ENCODE assay signal across 10 cellular contexts in the genomic region with DNA sequence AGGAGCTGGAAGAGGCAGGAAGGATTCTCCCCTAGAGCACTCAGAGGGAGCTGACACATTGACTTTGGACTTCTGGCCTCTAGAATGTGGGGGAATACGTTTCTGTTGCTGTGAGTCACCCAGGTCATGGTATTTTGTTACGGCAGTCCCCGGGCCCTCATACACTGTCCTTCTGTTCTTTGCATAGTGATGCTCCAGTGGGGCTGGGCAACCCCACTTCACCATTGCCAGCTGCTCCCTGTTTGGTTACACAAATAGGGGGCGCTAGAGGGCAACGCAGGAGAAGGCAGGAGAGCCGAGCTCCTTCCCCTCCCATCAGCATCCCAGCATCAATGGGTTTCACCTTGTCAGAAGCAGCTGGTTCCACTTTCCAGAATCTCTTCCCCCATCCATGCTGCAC.
DNase-seq lines count a peak whose midpoint lies in the region; ATAC-seq, FAIRE-seq and TF ChIP-seq lines count a peak whose summit lies in the region.
"Had no signal": no experiment of that assay in that cellular context is flagged by ENCODE, and none has a peak within 500 bp of the region (broad histone marks: within the 10 kb centered on the region; RNA-seq: fewer than 3 reads in every experiment).

No MANE protein-coding gene starts in this region.

- peak; percentile 13 for DNase-seq in activated naive CD4-positive, alpha-beta T cell treated with anti-CD3 and anti-CD28 coated beads for 36 hours
- no peak for DNase-seq in activated naive CD4-positive, alpha-beta T cell (lab: John Stamatoyannopoulos, UW)
- DNase-seq in NCI-H69 (lab: John Stamatoyannopoulos, UW) (peak; percentile 18), endothelial cell of umbilical vein (ENCODE audit: low read depth, low spot score) (peak; percentile 45), pancreas (no peak), DMS153 treated with DMSO at 0.1 percent for 48 hours (lab: John Stamatoyannopoulos, UW; ENCODE audit: unreplicated experiment) (no peak)
- DNase-seq in stimulated activated naive CD8-positive, alpha-beta T cell treated with anti-CD3 and anti-CD28 coated beads, Interleukin-15, Interleukin-2, amounts not matched to agents 100 U/mL and 50 U/mL, for 24 hours, result peak; percentile 5
- DNase-seq in activated T-cell treated with anti-CD3 and anti-CD28 coated beads, Interleukin-2, amount 50 U/mL, for 4 hours, result no peak
- DNase-seq: activated naive CD4-positive, alpha-beta T cell treated with anti-CD3 and anti-CD28 coated beads, Interleukin-2, amount 10 ng/mL, durations not matched to agents 7 days and 5 days; kidney glomerular epithelial cell had no signal

- H3K9me3 ChIP-seq in endothelial cell of umbilical vein (replicated peaks; ENCODE audit: control insufficient read depth, insufficient read depth, low read length), result no peaks in the 10 kb centered on the region
- no peaks in the 10 kb centered on the region for H3K9me3 ChIP-seq in pancreas

- POLR2A ChIA-PET in endothelial cell of umbilical vein (lab: Charles Lee), result interaction anchor here (0.6 to 1.8 kb wide), 2 partner anchors 207 to 265 kb away, joined by 5 to 6 read pairs; no protein-coding TSS in a partner anchor

- no peaks in the 10 kb centered on the region for H3K9me1 ChIP-seq in endothelial cell of umbilical vein (replicated peaks; ENCODE audit: control insufficient read depth, extremely low read depth, insufficient read depth, low read length)

- WGBS in pancreas, 2 donors, result 36% methylated on average over 6 of the region's 6 CpGs

- peaks cover 12% of the 10 kb centered on the region for H3K9me3 Mint-ChIP-seq in activated naive CD4-positive, alpha-beta T cell treated with anti-CD3 and anti-CD28 coated beads for 36 hours
- peaks cover 28% of the 10 kb centered on the region for H3K9me3 Mint-ChIP-seq in activated T-cell treated with anti-CD3 and anti-CD28 coated beads, Interleukin-2, amount 50 U/mL, for 4 hours
- H3K9me3 Mint-ChIP-seq: activated naive CD4-positive, alpha-beta T cell treated with anti-CD3 and anti-CD28 coated beads, Interleukin-2, amount 10 ng/mL, durations not matched to agents 7 days and 5 days had no signal

- dilution Hi-C loops in endothelial cell of umbilical vein (cut with MboI; ENCODE audit: extremely low pct_ligation_motif_present, low sequenced_read_pairs), result no loop called here

- no peaks in the 10 kb centered on the region for H3K36me3 ChIP-seq in endothelial cell of umbilical vein (ENCODE audit: control insufficient read depth in 2 of 2, extremely low read depth in 1 of 2, insufficient read depth in 2 of 2, low read length in 2 of 2)
- H3K36me3 ChIP-seq in pancreas, result no peaks in the 10 kb centered on the region

- no peak overlapping the region for H3K9ac ChIP-seq in endothelial cell of umbilical vein (replicated peaks; ENCODE audit: extremely low read depth, insufficient read depth, low read length)

- H3K4me1 ChIP-seq in endothelial cell of umbilical vein (ENCODE audit: control insufficient read depth, extremely low read depth, insufficient read depth, low read length) (no peaks in the 10 kb centered on the region), pancreas (no peaks in the 10 kb centered on the region)

- H3K27ac ChIP-seq in endothelial cell of umbilical vein (ENCODE audit: insufficient read depth, low read depth, low read length) (no peak overlapping the region), pancreas (no peak overlapping the region)

- BruUV-seq in endothelial cell of umbilical vein (replicated peaks; lab: Mats Ljungman, UMichigan), result no TSS peak

- H3K27ac Mint-ChIP-seq in activated naive CD4-positive, alpha-beta T cell treated with anti-CD3 and anti-CD28 coated beads for 36 hours, result no peak overlapping the region
- H3K27ac Mint-ChIP-seq: activated naive CD4-positive, alpha-beta T cell treated with anti-CD3 and anti-CD28 coated beads, Interleukin-2, amount 10 ng/mL, durations not matched to agents 7 days and 5 days had no signal

- FAIRE-seq in endothelial cell of umbilical vein (lab: Jason Lieb, UNC) (peak; percentile 62), pancreas (lab: Jason Lieb, UNC) (no peak)

- intact Hi-C loops in activated naive CD4-positive, alpha-beta T cell treated with anti-CD3 and anti-CD28 coated beads for 36 hours (cut with micrococcal nuclease), result no loop called here
- intact Hi-C loops in endothelial cell of umbilical vein (cut with micrococcal nuclease) (loop anchor here (1.0 to 5.0 kb wide), 3 partner anchors 90 to 268 kb away; no protein-coding TSS in a partner anchor), pancreas (cut with DNase I) (no loop called here)

- no peak overlapping the region for H3K4me2 ChIP-seq in endothelial cell of umbilical vein (ENCODE audit: insufficient read depth, low read length)

- H3K4me3 ChIP-seq in endothelial cell of umbilical vein (replicated peaks in 1 of 3; ENCODE audit: insufficient read depth in 1 of 3, low read depth in 1 of 3, low read length in 3 of 3) (no peak overlapping the region), pancreas (no peak overlapping the region)

- no peak overlapping the region for H2AFZ ChIP-seq in endothelial cell of umbilical vein (ENCODE audit: low read depth, low read length)

- H4K20me1 ChIP-seq in endothelial cell of umbilical vein (replicated peaks; ENCODE audit: control insufficient read depth, extremely low read depth, insufficient read depth, low read length), result no peaks in the 10 kb centered on the region

- TF ChIP-seq CTCF in endothelial cell of umbilical vein (IDR thresholded peaks at IDR 0.05; ENCODE audit: extremely low read depth in 1 of 2, insufficient read depth in 1 of 2, low read depth in 1 of 2, low read length in 2 of 2) (peak; percentile 58 to 77), pancreas (IDR thresholded peaks at IDR 0.05) (peak in 1 of 4 donors; percentile 6)

- no peaks in the 10 kb centered on the region for H3K79me2 ChIP-seq in endothelial cell of umbilical vein (ENCODE audit: control insufficient read depth, insufficient read depth, low read length)

- peaks cover 7% of the 10 kb centered on the region for H3K27me3 Mint-ChIP-seq in activated naive CD4-positive, alpha-beta T cell treated with anti-CD3 and anti-CD28 coated beads for 36 hours (ENCODE audit: low read depth)
- H3K27me3 Mint-ChIP-seq in activated T-cell treated with anti-CD3 and anti-CD28 coated beads, Interleukin-2, amount 50 U/mL, for 4 hours (ENCODE audit: low read depth), result peaks cover 7% of the 10 kb centered on the region
- H3K27me3 Mint-ChIP-seq: activated naive CD4-positive, alpha-beta T cell treated with anti-CD3 and anti-CD28 coated beads, Interleukin-2, amount 10 ng/mL, durations not matched to agents 7 days and 5 days had no signal

- no peak for ATAC-seq in stimulated activated naive CD8-positive, alpha-beta T cell treated with anti-CD3 and anti-CD28 coated beads, Interleukin-15, Interleukin-2, amounts not matched to agents 100 U/mL and 50 U/mL, for 24 hours
- ATAC-seq in activated T-cell treated with anti-CD3 and anti-CD28 coated beads, Interleukin-2, amount 50 U/mL, for 4 hours, result no peak
- ATAC-seq in pancreas, result no peak

- H3K4me1 Mint-ChIP-seq in activated naive CD4-positive, alpha-beta T cell treated with anti-CD3 and anti-CD28 coated beads for 36 hours (ENCODE audit: low read depth), result no peaks in the 10 kb centered on the region
- no peaks in the 10 kb centered on the region for H3K4me1 Mint-ChIP-seq in activated T-cell treated with anti-CD3 and anti-CD28 coated beads, Interleukin-2, amount 50 U/mL, for 4 hours (ENCODE audit: low read depth)
- H3K4me1 Mint-ChIP-seq: activated naive CD4-positive, alpha-beta T cell treated with anti-CD3 and anti-CD28 coated beads, Interleukin-2, amount 10 ng/mL, durations not matched to agents 7 days and 5 days had no signal

- H3K27me3 ChIP-seq in endothelial cell of umbilical vein (ENCODE audit: control insufficient read depth in 2 of 2, insufficient read depth in 2 of 2, low read length in 2 of 2) (peaks cover 5 to 17% of the 10 kb centered on the region in 2 experiments), pancreas (no peaks in the 10 kb centered on the region)

- CTCF ChIA-PET in activated naive CD4-positive, alpha-beta T cell treated with anti-CD3 and anti-CD28 coated beads for 36 hours (lab: Charles Lee), result no interaction called here
- CTCF ChIA-PET in endothelial cell of umbilical vein (lab: Charles Lee), result interaction anchor here (0.5 to 7.7 kb wide), 60 partner anchors 9 to 1518 kb away, joined by 3 to 471 read pairs (median 5); a partner anchor contains a TSS

- TF ChIP-seq POLR2A in endothelial cell of umbilical vein (IDR thresholded peaks at IDR 0.05; ENCODE audit: low read depth, low read length), result no peak

- H3K4me3 Mint-ChIP-seq in activated naive CD4-positive, alpha-beta T cell treated with anti-CD3 and anti-CD28 coated beads for 36 hours, result no peak overlapping the region
- no peak overlapping the region for H3K4me3 Mint-ChIP-seq in activated T-cell treated with anti-CD3 and anti-CD28 coated beads, Interleukin-2, amount 50 U/mL, for 4 hours
- H3K4me3 Mint-ChIP-seq: activated naive CD4-positive, alpha-beta T cell treated with anti-CD3 and anti-CD28 coated beads, Interleukin-2, amount 10 ng/mL, durations not matched to agents 7 days and 5 days had no signal

- no peaks in the 10 kb centered on the region for H3K36me3 Mint-ChIP-seq in activated naive CD4-positive, alpha-beta T cell treated with anti-CD3 and anti-CD28 coated beads for 36 hours (ENCODE audit: low read depth)
- H3K36me3 Mint-ChIP-seq in activated T-cell treated with anti-CD3 and anti-CD28 coated beads, Interleukin-2, amount 50 U/mL, for 4 hours (ENCODE audit: insufficient read depth), result no peaks in the 10 kb centered on the region
- H3K36me3 Mint-ChIP-seq: activated naive CD4-positive, alpha-beta T cell treated with anti-CD3 and anti-CD28 coated beads, Interleukin-2, amount 10 ng/mL, durations not matched to agents 7 days and 5 days had no signal

TF ChIP-seq in endothelial cell of umbilical vein, 7 proteins besides CTCF, POLR2A, EP300 and RAD21:
- TF ChIP-seq POLR2AphosphoS5 (IDR thresholded peaks at IDR 0.05; ENCODE audit: insufficient read depth, low read depth, low read length), result no peak

Comparison
In these comparisons a context has a peak if more than half of its experiments do, and no peak if none do; other contexts are left out.
1. DNase-seq: peak in activated naive CD4-positive, alpha-beta T cell treated with anti-CD3 and anti-CD28 coated beads for 36 hours (single experiment), NCI-H69 (single experiment), endothelial cell of umbilical vein (single experiment) and stimulated activated naive CD8-positive, alpha-beta T cell treated with anti-CD3 and anti-CD28 coated beads, Interleukin-15, Interleukin-2, amounts not matched to agents 100 U/mL and 50 U/mL, for 24 hours (single experiment); none in activated naive CD4-positive, alpha-beta T cell (0 of 4), activated T-cell treated with anti-CD3 and anti-CD28 coated beads, Interleukin-2, amount 50 U/mL, for 4 hours (single experiment), pancreas (0 of 6) and DMS153 treated with DMSO at 0.1 percent for 48 hours (single experiment).